ENCODE assay signal across 18 cellular contexts in the genomic region with DNA sequence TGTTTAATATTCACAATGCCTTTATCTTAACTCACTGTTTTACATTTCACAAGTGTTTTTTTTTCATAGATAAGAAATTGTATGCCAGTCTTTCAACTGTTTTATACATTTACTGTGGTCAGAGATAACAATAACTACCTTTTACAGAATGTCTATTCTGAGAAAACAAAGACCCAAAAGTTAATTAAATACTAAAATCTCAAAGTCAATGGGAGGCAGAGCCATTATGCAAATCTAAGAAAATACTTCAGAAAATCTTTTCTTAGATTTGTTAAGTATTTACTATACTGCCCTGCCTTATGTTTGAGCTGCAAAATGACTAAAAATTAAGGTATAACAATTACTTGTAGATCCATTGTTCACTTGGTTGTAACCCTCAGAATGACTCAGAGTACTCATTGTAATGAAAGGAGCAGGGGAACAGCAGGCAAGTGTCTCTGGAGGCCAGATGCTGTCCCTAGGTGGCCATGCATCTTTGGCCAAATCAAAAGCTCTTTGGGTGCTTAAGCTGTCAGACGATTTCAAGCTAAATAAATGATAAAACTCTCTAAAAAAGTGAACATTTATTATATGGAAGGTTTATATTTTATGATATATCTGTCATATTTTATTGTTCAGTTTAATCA.
"Had no signal": no experiment of that assay in that cellular context is flagged by ENCODE, and none has a peak within 500 bp of the region (broad histone marks: within the 10 kb centered on the region; RNA-seq: fewer than 3 reads in every experiment).

No MANE protein-coding gene starts in this region.

- H3K36me3 Mint-ChIP-seq: activated naive CD8-positive, alpha-beta T cell treated with anti-CD3 and anti-CD28 coated beads, Interleukin-2, amount 10 ng/mL, durations not matched to agents 7 days and 5 days; naive thymus-derived CD4-positive, alpha-beta T cell had no signal

- H3K27ac Mint-ChIP-seq: activated CD8-positive, alpha-beta T cell treated with anti-CD3 and anti-CD28 coated beads for 36 hours; activated naive CD8-positive, alpha-beta T cell treated with anti-CD3 and anti-CD28 coated beads, Interleukin-2, amount 10 ng/mL, durations not matched to agents 7 days and 5 days; activated T-cell treated with anti-CD3 and anti-CD28 coated beads, Interleukin-2, amount 50 U/mL, for 72 hours; naive thymus-derived CD4-positive, alpha-beta T cell had no signal

- H3K27me3 Mint-ChIP-seq: activated CD8-positive, alpha-beta T cell treated with anti-CD3 and anti-CD28 coated beads for 36 hours; activated naive CD8-positive, alpha-beta T cell treated with anti-CD3 and anti-CD28 coated beads, Interleukin-2, amount 10 ng/mL, durations not matched to agents 7 days and 5 days; naive thymus-derived CD4-positive, alpha-beta T cell had no signal

- H3K27me3 ChIP-seq: breast epithelium, foreskin keratinocyte, heart right ventricle, tibial artery, vagina had no signal

- H3K4me1 ChIP-seq: breast epithelium, foreskin keratinocyte, heart right ventricle, tibial artery, vagina had no signal

- H3K4me3 Mint-ChIP-seq: activated CD8-positive, alpha-beta T cell treated with anti-CD3 and anti-CD28 coated beads for 36 hours; activated naive CD8-positive, alpha-beta T cell treated with anti-CD3 and anti-CD28 coated beads, Interleukin-2, amount 10 ng/mL, durations not matched to agents 7 days and 5 days; activated T-cell treated with anti-CD3 and anti-CD28 coated beads, Interleukin-2, amount 50 U/mL, for 72 hours; naive thymus-derived CD4-positive, alpha-beta T cell had no signal

- H3K27ac ChIP-seq: breast epithelium, foreskin keratinocyte, heart right ventricle, tibial artery, vagina had no signal

- H3K4me3 ChIP-seq: breast epithelium, heart right ventricle, lung, tibial artery, vagina had no signal

- DNase-seq: activated CD4-positive, alpha-beta T cell treated with anti-CD3 and anti-CD28 coated beads for 4 hours; activated CD8-positive, alpha-beta memory T cell treated with anti-CD3 and anti-CD28 coated beads, Interleukin-2, amount 50 U/mL, for 4 hours; activated CD8-positive, alpha-beta T cell treated with anti-CD3 and anti-CD28 coated beads for 36 hours; activated gamma-delta T cell treated with Interleukin-2 at 50 U/mL for 16 hours; activated naive CD8-positive, alpha-beta T cell treated with anti-CD3 and anti-CD28 coated beads, Interleukin-2, amount 10 ng/mL, durations not matched to agents 7 days and 5 days; activated T-cell treated with anti-CD3 and anti-CD28 coated beads, Interleukin-2, amount 50 U/mL, for 72 hours; anterior cingulate cortex; foreskin keratinocyte; heart right ventricle; left cardiac atrium; naive thymus-derived CD4-positive, alpha-beta T cell; right cardiac atrium; small intestine; T-helper 9 cell; tibial artery had no signal

- H3K4me1 Mint-ChIP-seq: activated naive CD8-positive, alpha-beta T cell treated with anti-CD3 and anti-CD28 coated beads, Interleukin-2, amount 10 ng/mL, durations not matched to agents 7 days and 5 days; naive thymus-derived CD4-positive, alpha-beta T cell had no signal

- ATAC-seq: activated CD8-positive, alpha-beta T cell treated with anti-CD3 and anti-CD28 coated beads for 36 hours; activated T-cell treated with anti-CD3 and anti-CD28 coated beads, Interleukin-2, amount 50 U/mL, for 72 hours; foreskin keratinocyte; heart right ventricle; left cardiac atrium; naive thymus-derived CD4-positive, alpha-beta T cell; right cardiac atrium had no signal

- H3K9me3 ChIP-seq: breast epithelium, tibial artery, vagina had no signal

- H3K36me3 ChIP-seq: breast epithelium, heart right ventricle, tibial artery, vagina had no signal
